ENCODE assay signal across 20 cellular contexts in the genomic region with DNA sequence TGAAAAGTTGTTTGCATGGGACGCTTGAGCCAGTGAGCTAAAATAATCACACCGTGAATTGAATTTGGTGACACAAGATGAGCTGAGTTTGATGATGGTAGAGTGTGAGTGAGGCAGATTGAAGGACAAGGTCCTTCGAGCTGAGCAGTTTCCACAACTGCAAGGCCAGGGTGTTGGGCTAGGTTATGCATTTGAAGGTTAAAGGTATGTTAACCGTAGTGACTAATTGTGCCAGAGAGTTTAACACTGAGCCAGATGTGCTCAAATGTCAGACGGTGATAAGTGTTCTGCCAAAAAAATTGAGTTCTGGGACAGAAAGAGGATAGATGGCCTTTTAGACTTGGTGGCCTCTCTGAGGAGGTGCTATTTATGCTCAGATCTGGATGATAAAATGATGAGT.
DNase-seq lines count a peak whose midpoint lies in the region; ATAC-seq, FAIRE-seq and TF ChIP-seq lines count a peak whose summit lies in the region.
"Had no signal": no experiment of that assay in that cellular context is flagged by ENCODE, and none has a peak within 500 bp of the region (broad histone marks: within the 10 kb centered on the region; RNA-seq: fewer than 3 reads in every experiment).

No MANE protein-coding gene starts in this region.

- no peak overlapping the region for H3K4me3 Mint-ChIP-seq in naive thymus-derived CD8-positive, alpha-beta T cell
- H3K4me3 Mint-ChIP-seq: CD14-positive monocyte; CD8-positive, alpha-beta T cell had no signal

- H3K36me3 Mint-ChIP-seq in naive thymus-derived CD8-positive, alpha-beta T cell, result peaks cover 0 to 2% (median 0%) of the 10 kb centered on the region in 3 donors
- H3K36me3 Mint-ChIP-seq: CD14-positive monocyte had no signal

- peaks cover 7 to 44% (median 32%) of the 10 kb centered on the region in 4 donors for H3K4me1 Mint-ChIP-seq in naive thymus-derived CD8-positive, alpha-beta T cell
- H3K4me1 Mint-ChIP-seq: CD14-positive monocyte had no signal

- H3K27me3 Mint-ChIP-seq in naive thymus-derived CD8-positive, alpha-beta T cell, result no peaks in the 10 kb centered on the region

- H3K36me3 ChIP-seq in left ventricle myocardium inferior (no peaks in the 10 kb centered on the region), right atrium auricular region (no peaks in the 10 kb centered on the region), bronchial epithelial cell (ENCODE audit: control insufficient read depth, insufficient read depth, low read length) (no peaks in the 10 kb centered on the region), stomach (no peaks in the 10 kb centered on the region), breast epithelium (no peaks in the 10 kb centered on the region)

- H3K4me1 ChIP-seq in left ventricle myocardium inferior, result peaks cover 49% of the 10 kb centered on the region
- peaks cover 0 to 27% of the 10 kb centered on the region in 2 donors for H3K4me1 ChIP-seq in right atrium auricular region
- peaks cover 12% of the 10 kb centered on the region for H3K4me1 ChIP-seq in right cardiac atrium (ENCODE audit: control insufficient read depth, insufficient read depth, low read length)
- H3K4me1 ChIP-seq in stomach, result peaks cover 15 to 70% (median 40%) of the 10 kb centered on the region in 4 donors
- H3K4me1 ChIP-seq in breast epithelium, result no peaks in the 10 kb centered on the region
- H3K4me1 ChIP-seq: A549 had no signal

- H3K27me3 ChIP-seq in left ventricle myocardium inferior (ENCODE audit: low read depth) (no peaks in the 10 kb centered on the region), right atrium auricular region (no peaks in the 10 kb centered on the region), bronchial epithelial cell (ENCODE audit: control insufficient read depth, insufficient read depth, low read length) (peaks cover 3% of the 10 kb centered on the region), right cardiac atrium (ENCODE audit: control insufficient read depth, insufficient read depth) (no peaks in the 10 kb centered on the region), stomach (no peaks in the 10 kb centered on the region), breast epithelium (no peaks in the 10 kb centered on the region)

- TF ChIP-seq POLR2A in stomach (IDR thresholded peaks at IDR 0.05), result no peak
- TF ChIP-seq POLR2A in breast epithelium (IDR thresholded peaks at IDR 0.05), result no peak

- FAIRE-seq in bronchial epithelial cell (lab: Jason Lieb, UNC), result peak; percentile 47
- FAIRE-seq: A549, D721Med, G401.6, H54, HTR-8/SVneo had no signal

- POLR2A ChIA-PET in naive thymus-derived CD8-positive, alpha-beta T cell (lab: Charles Lee), result interaction anchor here (1.0 kb wide), 1 partner anchor 37 kb away, joined by 3 read pairs; no protein-coding TSS in a partner anchor

- peak overlapping the region; percentile 9 for H3K27ac ChIP-seq in left ventricle myocardium inferior (replicated peaks)
- H3K27ac ChIP-seq in right atrium auricular region, result no peak overlapping the region
- no peak overlapping the region for H3K27ac ChIP-seq in right cardiac atrium (ENCODE audit: low read length)
- peak overlapping the region in 4 of 5 donors; percentile 6 to 66 (median 34) for H3K27ac ChIP-seq in stomach
- H3K27ac ChIP-seq in breast epithelium, result no peak overlapping the region
- H3K27ac ChIP-seq: A549, GM23248 had no signal

- DNase-seq in left ventricle myocardium inferior (no peak), right atrium auricular region (ENCODE audit: low spot score) (no peak), bronchial epithelial cell (ENCODE audit: low read depth) (no peak), right cardiac atrium (no peak), stomach (no peak), breast epithelium (ENCODE audit: low spot score in 2 of 2) (no peak)
- DNase-seq in naive thymus-derived CD8-positive, alpha-beta T cell, result no peak
- DNase-seq: CD8-positive, alpha-beta T cell; COR-L47; DMS153; DMS79 treated with DMSO at 0.1 percent for 48 hours; EL; GM23248 had no signal

- H3K27ac Mint-ChIP-seq in naive thymus-derived CD8-positive, alpha-beta T cell, result no peak overlapping the region
- H3K27ac Mint-ChIP-seq: CD8-positive, alpha-beta T cell had no signal

- intact Hi-C loops in left ventricle myocardium inferior (cut with micrococcal nuclease) (no loop called here), right cardiac atrium (cut with DNase I) (no loop called here), stomach (cut with DNase I; ENCODE audit: low total_unique reads) (no loop called here), breast epithelium (cut with DNase I; ENCODE audit: low total_unique reads) (no loop called here)

- ATAC-seq in right cardiac atrium, result peak; percentile 23 to 29
- ATAC-seq in naive thymus-derived CD8-positive, alpha-beta T cell, result no peak
- ATAC-seq: A549; CD8-positive, alpha-beta T cell; HCT116 had no signal

- H3K9me3 Mint-ChIP-seq in naive thymus-derived CD8-positive, alpha-beta T cell, result no peaks in the 10 kb centered on the region
- H3K9me3 Mint-ChIP-seq: CD14-positive monocyte; CD8-positive, alpha-beta T cell had no signal

- no peak for TF ChIP-seq CTCF in left ventricle myocardium inferior (IDR thresholded peaks at IDR 0.05; ENCODE audit: borderline replicate concordance)
- TF ChIP-seq CTCF in right atrium auricular region (IDR thresholded peaks at IDR 0.05), result no peak
- TF ChIP-seq CTCF in bronchial epithelial cell (IDR thresholded peaks at IDR 0.05; ENCODE audit: insufficient read depth, low read length, severe bottlenecking), result no peak
- no peak for TF ChIP-seq CTCF in stomach (IDR thresholded peaks at IDR 0.05)
- TF ChIP-seq CTCF in breast epithelium (IDR thresholded peaks at IDR 0.05), result no peak

- no peaks in the 10 kb centered on the region for H3K9me3 ChIP-seq in left ventricle myocardium inferior (replicated peaks)
- H3K9me3 ChIP-seq in right atrium auricular region, result no peaks in the 10 kb centered on the region
- H3K9me3 ChIP-seq in right cardiac atrium (ENCODE audit: control insufficient read depth, low read length), result no peaks in the 10 kb centered on the region
- H3K9me3 ChIP-seq in stomach, result no peaks in the 10 kb centered on the region
- H3K9me3 ChIP-seq in breast epithelium, result no peaks in the 10 kb centered on the region
- H3K9me3 ChIP-seq: A549 had no signal

- no peak for TF ChIP-seq EP300 in stomach (IDR thresholded peaks at IDR 0.05)

- H3K4me3 ChIP-seq in left ventricle myocardium inferior (no peak overlapping the region), right atrium auricular region (no peak overlapping the region), bronchial epithelial cell (ENCODE audit: low read depth, low read length) (no peak overlapping the region), right cardiac atrium (ENCODE audit: low read length) (no peak overlapping the region), stomach (no peak overlapping the region), breast epithelium (no peak overlapping the region)
- H3K4me3 ChIP-seq: A549, GM23248 had no signal

- WGBS in right cardiac atrium, result 69% methylated on average over 5 of the region's 5 CpGs
- 26 to 68% (median 53%) methylated on average over 5 of the region's 5 CpGs for WGBS in stomach, 5 donors

Comparison
In these comparisons a context has a peak if more than half of its experiments do, and no peak if none do; other contexts are left out.
1. H3K27ac ChIP-seq: peak in left ventricle myocardium inferior (single experiment) and stomach (4 of 5); none in right atrium auricular region (0 of 2), right cardiac atrium (single experiment) and breast epithelium (0 of 2).
2. ATAC-seq: peak in right cardiac atrium (2 of 2); none in naive thymus-derived CD8-positive, alpha-beta T cell (0 of 2).